24 cellular contexts compared by ENCODE assay signal in the genomic region with DNA sequence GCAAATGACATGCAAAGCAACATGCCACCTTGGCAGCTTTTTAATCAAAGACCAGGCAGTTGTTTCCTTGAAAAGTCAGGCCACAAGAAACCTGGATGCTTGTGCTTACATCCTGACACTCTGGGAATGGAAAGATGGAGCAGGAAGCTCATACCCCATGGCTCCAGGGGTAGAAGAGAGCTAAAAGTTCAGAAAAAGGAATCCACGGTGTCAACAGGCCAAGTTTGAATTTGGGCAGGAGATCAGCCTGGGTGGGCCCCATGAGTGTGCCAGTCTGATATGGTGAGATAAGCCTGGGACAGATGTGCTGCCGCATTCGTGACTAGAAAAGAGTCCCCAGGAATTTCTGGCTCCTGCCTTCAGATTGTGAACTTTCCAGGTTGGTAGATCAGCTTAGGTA. TPM values are rescaled to one million over a fixed set of nuclear protein-coding genes. Genes with fewer than 3 reads are reported as not detected.
"Had no signal": no experiment of that assay in that cellular context is flagged by ENCODE, and none has a peak within 500 bp of the region (broad histone marks: within the 10 kb centered on the region; RNA-seq: fewer than 3 reads in every experiment).

A gene with protein sequence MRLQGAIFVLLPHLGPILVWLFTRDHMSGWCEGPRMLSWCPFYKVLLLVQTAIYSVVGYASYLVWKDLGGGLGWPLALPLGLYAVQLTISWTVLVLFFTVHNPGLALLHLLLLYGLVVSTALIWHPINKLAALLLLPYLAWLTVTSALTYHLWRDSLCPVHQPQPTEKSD (plus strand): TSS at position 301 of the 400 bp plus-strand sequence. CDS start 519 bp downstream, outside the sequence.

- H3K9me3 Mint-ChIP-seq: activated CD4-positive, alpha-beta T cell treated with anti-CD3 and anti-CD28 coated beads, Interleukin-2, amount 10 ng/mL, durations not matched to agents 24 days and 14 days; activated naive CD8-positive, alpha-beta T cell treated with anti-CD3 and anti-CD28 coated beads for 36 hours; activated T-cell treated with anti-CD3 and anti-CD28 coated beads, Interleukin-2, amount 50 U/mL, for 72 hours; immature natural killer cell; naive thymus-derived CD4-positive, alpha-beta T cell had no signal

- H3K27ac Mint-ChIP-seq: activated naive CD8-positive, alpha-beta T cell treated with anti-CD3 and anti-CD28 coated beads for 36 hours; activated T-cell treated with anti-CD3 and anti-CD28 coated beads, Interleukin-2, amount 50 U/mL, for 72 hours had no signal

- H3K4me1 Mint-ChIP-seq: immature natural killer cell had no signal

- H3K9me3 ChIP-seq: colonic mucosa, gastroesophageal sphincter, heart right ventricle, spleen had no signal

- H3K36me3 Mint-ChIP-seq: activated naive CD8-positive, alpha-beta T cell treated with anti-CD3 and anti-CD28 coated beads for 36 hours had no signal

- FAIRE-seq: TTC549 had no signal

- ATAC-seq: activated T-cell treated with anti-CD3 and anti-CD28 coated beads, Interleukin-2, amount 50 U/mL, for 72 hours; esophagus mucosa; gastroesophageal sphincter; heart right ventricle; left ventricle myocardium superior; naive thymus-derived CD4-positive, alpha-beta T cell had no signal

- DNase-seq: activated CD4-positive, alpha-beta T cell treated with anti-CD3 and anti-CD28 coated beads, Interleukin-2, amount 10 ng/mL, durations not matched to agents 24 days and 14 days; activated CD4-positive, CD25-positive, alpha-beta regulatory T cell; activated CD8-positive, alpha-beta memory T cell treated with anti-CD3 and anti-CD28 coated beads for 24 hours; activated CD8-positive, alpha-beta memory T cell treated with anti-CD3 and anti-CD28 coated beads, Interleukin-2, amount 50 U/mL, for 48 hours; activated gamma-delta T cell treated with Interleukin-2 at 50 U/mL for 16 hours; activated naive CD8-positive, alpha-beta T cell treated with anti-CD3 and anti-CD28 coated beads for 36 hours; activated T-cell treated with anti-CD3 and anti-CD28 coated beads, Interleukin-2, amount 50 U/mL, for 72 hours; brain microvascular endothelial cell; central memory CD4-positive, alpha-beta T cell; colonic mucosa; heart right ventricle; immature natural killer cell; left ventricle myocardium superior; mesendoderm; naive thymus-derived CD4-positive, alpha-beta T cell; spleen; stimulated activated naive CD4-positive, alpha-beta T cell had no signal

- H3K4me3 ChIP-seq: colonic mucosa, gastroesophageal sphincter, heart right ventricle, spleen had no signal

- H3K4me1 ChIP-seq: gastroesophageal sphincter, heart right ventricle, spleen had no signal

- H3K27me3 ChIP-seq: brain microvascular endothelial cell, colonic mucosa, gastroesophageal sphincter, heart right ventricle, spleen had no signal

- H3K4me3 Mint-ChIP-seq: activated CD4-positive, alpha-beta T cell treated with anti-CD3 and anti-CD28 coated beads, Interleukin-2, amount 10 ng/mL, durations not matched to agents 24 days and 14 days; activated naive CD8-positive, alpha-beta T cell treated with anti-CD3 and anti-CD28 coated beads for 36 hours; activated T-cell treated with anti-CD3 and anti-CD28 coated beads, Interleukin-2, amount 50 U/mL, for 72 hours; immature natural killer cell; naive thymus-derived CD4-positive, alpha-beta T cell had no signal

- H3K27me3 Mint-ChIP-seq: activated CD4-positive, alpha-beta T cell treated with anti-CD3 and anti-CD28 coated beads, Interleukin-2, amount 10 ng/mL, durations not matched to agents 24 days and 14 days; activated naive CD8-positive, alpha-beta T cell treated with anti-CD3 and anti-CD28 coated beads for 36 hours; naive thymus-derived CD4-positive, alpha-beta T cell had no signal

- H3K27ac ChIP-seq: brain microvascular endothelial cell, gastroesophageal sphincter, heart right ventricle, spleen had no signal

- H3K36me3 ChIP-seq: brain microvascular endothelial cell, colonic mucosa, heart right ventricle had no signal

RNA-seq across cellular contexts. Expression of the gene that starts here (rescaled TPM):
- total RNA-seq: activated CD4-positive, alpha-beta T cell treated with anti-CD3 and anti-CD28 coated beads, Interleukin-2, amount 10 ng/mL, durations not matched to agents 24 days and 14 days; activated naive CD8-positive, alpha-beta T cell treated with anti-CD3 and anti-CD28 coated beads for 36 hours; activated T-cell treated with anti-CD3 and anti-CD28 coated beads, Interleukin-2, amount 50 U/mL, for 72 hours; colonic mucosa; esophagus mucosa; gastroesophageal sphincter; heart right ventricle; left ventricle myocardium superior; naive thymus-derived CD4-positive, alpha-beta T cell; renal cortical epithelial cell; SK-MEL-5; T-helper 2 cell treated with Interferon-gamma antibody and Interleukin-4, amounts not matched to agents 100 ng/mL and 5 ng/mL, for 36 hours; urinary bladder had no signal
- polyA plus RNA-seq: heart right ventricle; immature natural killer cell; naive thymus-derived CD4-positive, alpha-beta T cell; urinary bladder had no signal
